In the genomic region with DNA sequence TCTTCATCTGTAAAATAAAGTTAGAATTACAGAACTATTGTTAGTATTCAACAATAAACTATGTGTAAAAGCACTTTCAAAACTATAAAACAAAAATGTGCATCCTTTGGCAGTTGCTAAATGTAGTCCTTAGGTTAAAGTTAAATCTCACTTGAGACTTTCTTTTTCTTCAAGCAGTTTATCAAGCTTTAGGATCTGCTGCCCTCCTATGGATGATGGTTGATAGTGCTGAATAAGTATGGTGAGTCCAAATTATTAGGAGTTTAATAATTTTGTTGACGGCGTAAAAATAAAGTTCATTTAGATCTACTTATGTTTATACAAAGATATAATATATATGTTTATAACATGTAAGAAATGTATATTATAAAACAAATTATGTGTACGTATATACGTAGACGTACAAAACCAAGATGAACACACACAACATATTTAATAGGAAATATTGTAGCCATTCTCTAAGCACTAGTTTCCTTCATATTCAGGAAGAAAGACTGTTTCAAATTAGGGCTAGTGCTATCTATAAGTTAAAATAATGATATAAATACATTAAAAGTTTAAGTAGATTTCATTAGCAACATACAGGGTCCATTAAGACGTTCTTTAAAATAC, we compare ENCODE assay signal across 8 cellular contexts. TPM values are rescaled to one million over a fixed set of nuclear protein-coding genes. Genes with fewer than 3 reads are reported as not detected.
DNase-seq lines count a peak whose midpoint lies in the region; ATAC-seq and TF ChIP-seq lines count a peak whose summit lies in the region.

No MANE protein-coding gene starts in this region.

- DNase-seq in CMK (ENCODE audit: low read depth) (peak; percentile 39), SW480 (ENCODE audit: low spot score) (peak; percentile 2), kidney epithelial cell (ENCODE audit: low read depth) (peak; percentile 28), epidermal melanocyte (ENCODE audit: insufficient read length, low spot score) (no peak), DMS79 treated with DMSO at 0.1 percent for 48 hours (lab: John Stamatoyannopoulos, UW) (no peak), NOMO-1 treated with DMSO at 0.1 percent for 48 hours (lab: John Stamatoyannopoulos, UW; ENCODE audit: unreplicated experiment) (no peak)
- DNase-seq in activated CD8-positive, alpha-beta memory T cell treated with anti-CD3 and anti-CD28 coated beads, Interleukin-2, amount 50 U/mL, for 48 hours, result no peak

- peak; percentile 65 for TF ChIP-seq CTCF in kidney epithelial cell (IDR thresholded peaks at IDR 0.05; ENCODE audit: insufficient read depth, low read length, poor library complexity, severe bottlenecking)

- no peak overlapping the region for H3K4me3 ChIP-seq in kidney epithelial cell (ENCODE audit: low read depth, low read length)

- ATAC-seq in HG02798 (IDR thresholded peaks at IDR 0.05; ENCODE audit: poor library complexity, unreplicated experiment), result peak; percentile 55

- no peaks in the 10 kb centered on the region for H3K36me3 ChIP-seq in kidney epithelial cell (ENCODE audit: control insufficient read depth, insufficient read depth, low read length)

- no peaks in the 10 kb centered on the region for H3K27me3 ChIP-seq in kidney epithelial cell (ENCODE audit: control insufficient read depth, insufficient read depth, low read length)

RNA-seq across cellular contexts. Expression of gene UGT2A2, which starts 22.3 kb away (rescaled TPM):
- not detected in 2 replicates for total RNA-seq in kidney epithelial cell

RNA-seq across cellular contexts. Expression of gene UGT2A1, which starts 35.9 kb away (rescaled TPM):
- not detected in 2 replicates for total RNA-seq in kidney epithelial cell

Comparison
In these comparisons a context has a peak if more than half of its experiments do, and no peak if none do; other contexts are left out.
1. DNase-seq: peak in CMK (single experiment), SW480 (single experiment) and kidney epithelial cell (single experiment); none in epidermal melanocyte (single experiment), activated CD8-positive, alpha-beta memory T cell treated with anti-CD3 and anti-CD28 coated beads, Interleukin-2, amount 50 U/mL, for 48 hours (single experiment), DMS79 treated with DMSO at 0.1 percent for 48 hours (single experiment) and NOMO-1 treated with DMSO at 0.1 percent for 48 hours (single experiment).